In genomic region chr5:149731617-149732400, GRCh38 we compare ENCODE assay signal across 8 cellular contexts. TPM values are rescaled to one million over a fixed set of nuclear protein-coding genes. Genes with fewer than 3 reads are reported as not detected.
A peak's percentile ranks its signal among the peaks of the same experiment; 100 is the strongest.
DNase-seq lines count a peak whose midpoint lies in the region; ATAC-seq and TF ChIP-seq lines count a peak whose summit lies in the region.

No MANE protein-coding gene starts in this region.

- no peaks in the 10 kb centered on the region for H3K9me1 ChIP-seq in IMR-90 (ENCODE audit: insufficient read depth, low read length)

- POLR2A ChIA-PET in IMR-90 (lab: Charles Lee; ENCODE audit: unreplicated experiment), result no interaction called here

- no peak overlapping the region for H3K27ac Mint-ChIP-seq in Calu3 (ENCODE audit: unreplicated experiment)
- H3K27ac Mint-ChIP-seq in T-helper 1 cell treated with Interleukin-12 subunit alpha and Interleukin-12 subunit beta and Interleukin-4 antibody, amounts not matched to agents 30 μg/mL and 1 μg/mL, for 36 hours, result peak overlapping the region; percentile 20

- peak overlapping the region; percentile 96 for H3K4me3 Mint-ChIP-seq in Calu3 (ENCODE audit: low read depth, unreplicated experiment)
- H3K4me3 Mint-ChIP-seq in T-helper 1 cell treated with Interleukin-12 subunit alpha and Interleukin-12 subunit beta and Interleukin-4 antibody, amounts not matched to agents 30 μg/mL and 1 μg/mL, for 36 hours, result peak overlapping the region; percentile 83

- H4K20me1 ChIP-seq in IMR-90 (ENCODE audit: insufficient read depth, low read length) (no peaks in the 10 kb centered on the region), hepatocyte (ENCODE audit: insufficient read depth, poor library complexity, severe bottlenecking) (no peaks in the 10 kb centered on the region)

- no peak overlapping the region for H3K14ac ChIP-seq in IMR-90 (replicated peaks; ENCODE audit: low read depth, low read length)

- H3K27me3 Mint-ChIP-seq in Calu3 (ENCODE audit: unreplicated experiment), result peaks cover 13% of the 10 kb centered on the region
- peaks cover 20% of the 10 kb centered on the region for H3K27me3 Mint-ChIP-seq in T-helper 1 cell treated with Interleukin-12 subunit alpha and Interleukin-12 subunit beta and Interleukin-4 antibody, amounts not matched to agents 30 μg/mL and 1 μg/mL, for 36 hours (ENCODE audit: low read depth)

- H3K36me3 ChIP-seq in IMR-90 (ENCODE audit: control insufficient read depth, insufficient read depth, low read length) (no peaks in the 10 kb centered on the region), ascending aorta (no peaks in the 10 kb centered on the region), hepatocyte (replicated peaks; ENCODE audit: insufficient read depth, low read depth) (no peaks in the 10 kb centered on the region), rectal smooth muscle tissue (ENCODE audit: control insufficient read depth, insufficient read depth, low read length) (no peaks in the 10 kb centered on the region), aorta (ENCODE audit: control insufficient read depth in 1 of 2, insufficient read depth in 2 of 2, low read length in 1 of 2) (no peaks in the 10 kb centered on the region)

- H3K27ac ChIP-seq in IMR-90 (ENCODE audit: insufficient read depth, low read length) (no peak overlapping the region), ascending aorta (no peak overlapping the region), hepatocyte (peak overlapping the region; percentile 73), rectal smooth muscle tissue (ENCODE audit: low read depth, low read length) (peak overlapping the region; percentile 95), aorta (ENCODE audit: low read depth in 1 of 2, low read length in 2 of 2) (no peak overlapping the region)

- no peaks in the 10 kb centered on the region for H3K79me1 ChIP-seq in IMR-90 (ENCODE audit: low read depth in 1 of 2, low read length in 2 of 2)

- no peak overlapping the region for H2BK20ac ChIP-seq in IMR-90 (ENCODE audit: low read depth, low read length)

- dilution Hi-C loops in IMR-90 (cut with HindIII; ENCODE audit: low sequenced_read_pairs, unreplicated experiment), result no loop called here

- H4K91ac ChIP-seq in IMR-90 (ENCODE audit: insufficient read depth, low read depth, low read length), result no peak overlapping the region

- H3K4me3 ChIP-seq in IMR-90 (ENCODE audit: insufficient read depth, low read depth, low read length) (peak overlapping the region; percentile 47), ascending aorta (peak overlapping the region; percentile 72 to 90), hepatocyte (peak overlapping the region; percentile 79), rectal smooth muscle tissue (ENCODE audit: low read length) (peak overlapping the region; percentile 88), aorta (ENCODE audit: low read length in 2 of 2) (peak overlapping the region; percentile 59 to 70)

- H3K4me1 Mint-ChIP-seq in Calu3 (ENCODE audit: low read depth, unreplicated experiment), result peaks cover 25% of the 10 kb centered on the region
- peaks cover 3% of the 10 kb centered on the region for H3K4me1 Mint-ChIP-seq in T-helper 1 cell treated with Interleukin-12 subunit alpha and Interleukin-12 subunit beta and Interleukin-4 antibody, amounts not matched to agents 30 μg/mL and 1 μg/mL, for 36 hours (ENCODE audit: low read depth)

- H4K8ac ChIP-seq in IMR-90 (ENCODE audit: low read depth in 2 of 2, low read length in 2 of 2), result no peak overlapping the region

- TSS peak; percentile 34 for BruUV-seq in Calu3 (replicated peaks; lab: Mats Ljungman, UMichigan)
- no TSS peak for BruUV-seq in IMR-90 (replicated peaks; lab: Mats Ljungman, UMichigan)

- H3K9ac ChIP-seq in IMR-90 (ENCODE audit: low read depth, low read length), result no peak overlapping the region
- H3K9ac ChIP-seq in rectal smooth muscle tissue (ENCODE audit: low read length), result peak overlapping the region; percentile 61

- DNase-seq in Calu3 (peak; percentile 59), IMR-90 (peak; percentile 58), ascending aorta (ENCODE audit: low spot score in 2 of 2) (peak; percentile 35 to 88), hepatocyte (ENCODE audit: low spot score) (peak; percentile 85), aorta (peak; percentile 91 to 92)

- H3K4ac ChIP-seq in IMR-90 (ENCODE audit: low read depth, low read length), result no peak overlapping the region

- H3K4me1 ChIP-seq in IMR-90 (ENCODE audit: control insufficient read depth, insufficient read depth, low read length), result no peaks in the 10 kb centered on the region
- peaks cover 0 to 5% of the 10 kb centered on the region in 2 donors for H3K4me1 ChIP-seq in ascending aorta
- H3K4me1 ChIP-seq in hepatocyte (ENCODE audit: insufficient read depth), result peaks cover 5% of the 10 kb centered on the region
- H3K4me1 ChIP-seq in rectal smooth muscle tissue (ENCODE audit: control insufficient read depth, insufficient read depth, low read length), result peaks cover 5% of the 10 kb centered on the region
- no peaks in the 10 kb centered on the region for H3K4me1 ChIP-seq in aorta (ENCODE audit: control insufficient read depth in 1 of 2, insufficient read depth in 2 of 2, low read length in 2 of 2)

- H2AFZ ChIP-seq in IMR-90 (replicated peaks; ENCODE audit: low read length, poor library complexity), result peak overlapping the region; percentile 94
- peak overlapping the region; percentile 80 for H2AFZ ChIP-seq in hepatocyte

- H2BK5ac ChIP-seq in IMR-90 (ENCODE audit: low read depth, low read length, poor library complexity, severe bottlenecking), result no peak overlapping the region

- no peaks in the 10 kb centered on the region for H3K9me3 ChIP-seq in IMR-90 (ENCODE audit: control insufficient read depth, insufficient read depth, low read length)
- H3K9me3 ChIP-seq in ascending aorta, result no peaks in the 10 kb centered on the region
- no peaks in the 10 kb centered on the region for H3K9me3 ChIP-seq in hepatocyte (ENCODE audit: low read depth)
- H3K9me3 ChIP-seq in aorta (ENCODE audit: control insufficient read depth, low read length), result no peaks in the 10 kb centered on the region

- TF ChIP-seq CTCF in Calu3 (IDR thresholded peaks at IDR 0.05; ENCODE audit: unreplicated experiment) (no peak), IMR-90 (conservative IDR thresholded peaks at IDR 0.05; ENCODE audit: low read depth, low read length) (no peak), ascending aorta (IDR thresholded peaks at IDR 0.05) (no peak), hepatocyte (IDR thresholded peaks at IDR 0.05; ENCODE audit: poor library complexity) (no peak)

- no peak for TF ChIP-seq RAD21 in IMR-90 (IDR thresholded peaks at IDR 0.05; ENCODE audit: low read length)

- ATAC-seq in GM21526 (IDR thresholded peaks at IDR 0.05; ENCODE audit: low FRiP score, unreplicated experiment) (peak; percentile 44), IMR-90 (ENCODE audit: low read depth) (peak; percentile 47), aorta (ENCODE audit: low FRiP score) (peak; percentile 80)

- intact Hi-C loops in Calu3 (cut with micrococcal nuclease; ENCODE audit: unreplicated experiment) (loop anchor here (1.0 to 5.0 kb wide), 3 partner anchors 45 to 97 kb away; no protein-coding TSS in a partner anchor), IMR-90 (cut with micrococcal nuclease) (no loop called here), ascending aorta (cut with DNase I) (no loop called here), aorta (cut with DNase I) (no loop called here)

- TF ChIP-seq POLR2A in IMR-90 (IDR thresholded peaks at IDR 0.05; ENCODE audit: low read depth, low read length), result no peak

- peaks cover 8% of the 10 kb centered on the region for H3K79me2 ChIP-seq in hepatocyte

- H2BK120ac ChIP-seq in IMR-90 (ENCODE audit: low read depth, low read length), result no peak overlapping the region

- no peak overlapping the region for H4K5ac ChIP-seq in IMR-90 (ENCODE audit: low read depth, low read length)

- H3K9me3 Mint-ChIP-seq in Calu3 (ENCODE audit: low read depth, unreplicated experiment), result no peaks in the 10 kb centered on the region
- H3K9me3 Mint-ChIP-seq in T-helper 1 cell treated with Interleukin-12 subunit alpha and Interleukin-12 subunit beta and Interleukin-4 antibody, amounts not matched to agents 30 μg/mL and 1 μg/mL, for 36 hours, result no peaks in the 10 kb centered on the region

- H3K23ac ChIP-seq in IMR-90 (ENCODE audit: low read depth, low read length), result no peak overlapping the region

- no peak overlapping the region for H3K56ac ChIP-seq in IMR-90 (ENCODE audit: extremely low read depth, insufficient read depth, low read length)

- peaks cover 32% of the 10 kb centered on the region for H3K36me3 Mint-ChIP-seq in Calu3 (ENCODE audit: insufficient read depth, unreplicated experiment)
- no peaks in the 10 kb centered on the region for H3K36me3 Mint-ChIP-seq in T-helper 1 cell treated with Interleukin-12 subunit alpha and Interleukin-12 subunit beta and Interleukin-4 antibody, amounts not matched to agents 30 μg/mL and 1 μg/mL, for 36 hours (ENCODE audit: low read depth)

- H2AK5ac ChIP-seq in IMR-90 (ENCODE audit: low read depth, low read length), result no peak overlapping the region

- CTCF ChIA-PET in Calu3 (lab: Charles Lee), result interaction anchor here (0.7 to 2.9 kb wide), 10 partner anchors 13 to 1641 kb away, joined by 3 to 15 read pairs (median 5); no protein-coding TSS in a partner anchor
- CTCF ChIA-PET in IMR-90 (lab: Yijun Ruan, JAX), result interaction anchor here (0.9 kb wide), 1 partner anchor 121 kb away, joined by 3 read pairs; no protein-coding TSS in a partner anchor

- H3K27me3 ChIP-seq in IMR-90 (ENCODE audit: control insufficient read depth, insufficient read depth, low read length), result peaks cover 56% of the 10 kb centered on the region
- H3K27me3 ChIP-seq in ascending aorta, result no peaks in the 10 kb centered on the region
- no peaks in the 10 kb centered on the region for H3K27me3 ChIP-seq in hepatocyte
- H3K27me3 ChIP-seq in rectal smooth muscle tissue (ENCODE audit: control insufficient read depth, insufficient read depth, low read length), result no peaks in the 10 kb centered on the region
- no peaks in the 10 kb centered on the region for H3K27me3 ChIP-seq in aorta (ENCODE audit: control insufficient read depth in 1 of 2, insufficient read depth in 2 of 2, low read length in 1 of 2)

- no peak overlapping the region for H2AK9ac ChIP-seq in IMR-90 (replicated peaks; ENCODE audit: low read depth, low read length, poor library complexity)

- H3K4me2 ChIP-seq in IMR-90 (ENCODE audit: low read depth, low read length) (peak overlapping the region; percentile 81), hepatocyte (peak overlapping the region; percentile 99)

- in situ Hi-C loops in IMR-90 (cut with MboI; ENCODE audit: low sequenced_read_pairs), result no loop called here

- no peak overlapping the region for H2BK15ac ChIP-seq in IMR-90 (ENCODE audit: low read depth, low read length)

- no peak overlapping the region for H3K18ac ChIP-seq in IMR-90 (ENCODE audit: low read depth, low read length)

- no peaks in the 10 kb centered on the region for H3K9me2 ChIP-seq in hepatocyte (replicated peaks; ENCODE audit: insufficient read depth)

- WGBS in IMR-90 (ENCODE audit: extremely low coverage in 2 of 2, insufficient read length in 1 of 2), 2 experiments, result 2% methylated on average over 25 of the region's 79 CpGs; no CpG with 5 or more reads in 1 of the 2 experiments
- under 1% methylated on average over 41 of the region's 79 CpGs for WGBS in hepatocyte (ENCODE audit: low lambda C conversion rate, missing lambda C conversion rate)
- WGBS in aorta, 2 donors, result 2 to 4% methylated on average over 57 to 79 of the region's 79 CpGs

RNA-seq across cellular contexts. Expression of gene PPARGC1B, which starts 1.7 kb away (rescaled TPM):
- total RNA-seq in Calu3 (2022) (8.8 and 9.3 TPM in 2 replicates), IMR-90 (2012; rRNA removed) (under 0.01 and 0.18 TPM in 2 replicates), ascending aorta (0.96 TPM), hepatocyte (2.4 and 3.8 TPM in 2 replicates), aorta (1 to 10 TPM; 2.3 to 2.5 TPM)
- polyA plus RNA-seq in IMR-90 (2012; rRNA removed) (0.10 and 0.27 TPM in 2 replicates), hepatocyte (2.5 and 4.9 TPM in 2 replicates), aorta (under 1 TPM; 0.05 to 0.88 TPM)
- 0.05 and 0.09 TPM in 2 replicates for polyA plus RNA-seq in IMR-90 (2012; cell fraction: cytosol; rRNA removed)
- 0.31 and 0.37 TPM in 2 replicates for polyA plus RNA-seq in IMR-90 (2012; cell fraction: nucleus; rRNA removed; ENCODE audit: low replicate concordance)

Comparison
In these comparisons a context has a peak if more than half of its experiments do, and no peak if none do; other contexts are left out.
1. H3K27ac ChIP-seq: peak in hepatocyte (single experiment) and rectal smooth muscle tissue (single experiment); none in IMR-90 (single experiment), ascending aorta (0 of 2) and aorta (0 of 2).
2. Peak in every context shown above with its lines, with median percentiles within 50 percentile points of each other: DNase-seq, ATAC-seq and H3K4me3 ChIP-seq.